ENCODE assay signal across 14 cellular contexts in genomic region chr5:123951204-123951977, GRCh38.
A peak's percentile ranks its signal among the peaks of the same experiment; 100 is the strongest.
DNase-seq lines count a peak whose midpoint lies in the region; ATAC-seq and TF ChIP-seq lines count a peak whose summit lies in the region.
"Had no signal": no experiment of that assay in that cellular context is flagged by ENCODE, and none has a peak within 500 bp of the region (broad histone marks: within the 10 kb centered on the region; RNA-seq: fewer than 3 reads in every experiment).

No MANE protein-coding gene starts in this region.

- POLR2A ChIA-PET in OCI-LY7 (lab: Charles Lee), result interaction anchor here (1.0 kb wide), 1 partner anchor 17 kb away, joined by 4 read pairs; no protein-coding TSS in a partner anchor

- TF ChIP-seq CTCF in HFF-Myc (IDR thresholded peaks at IDR 0.05; ENCODE audit: low read depth, low read length, missing control alignments) (no peak), OCI-LY7 (conservative IDR thresholded peaks at IDR 0.05; ENCODE audit: low read length) (no peak)

- no peaks in the 10 kb centered on the region for H3K36me3 ChIP-seq in OCI-LY7 (ENCODE audit: insufficient read depth, low read length)

- DNase-seq in A172 (ENCODE audit: low spot score) (peak; percentile 94), HFF-Myc (ENCODE audit: extremely low read depth, low read depth) (peak; percentile 79), SW480 (ENCODE audit: low spot score) (peak; percentile 83), fibroblast of the conjunctiva (ENCODE audit: low read depth) (peak; percentile 85), OCI-LY7 (ENCODE audit: low spot score) (no peak), dermis blood vessel endothelial cell (no peak), anterior cingulate cortex (lab: John Stamatoyannopoulos, UW) (no peak)
- DNase-seq: activated effector memory CD4-positive, alpha-beta T cell treated with anti-CD3 and anti-CD28 coated beads, Interleukin-2, amount 50 U/mL, for 16 hours; AML-193; islet precursor cell; NCI-H1694 treated with DMSO at 0.1 percent for 48 hours; stimulated activated CD4-positive, alpha-beta T cell treated with anti-CD3 and anti-CD28 coated beads, Interleukin-2, amount 100 ng/mL, for 48 hours had no signal

- no peak overlapping the region for H3K4me2 ChIP-seq in OCI-LY7 (ENCODE audit: low read length)
- H3K4me2 ChIP-seq: PC-9 had no signal

- H2AFZ ChIP-seq in OCI-LY7 (ENCODE audit: low read length), result no peak overlapping the region
- H2AFZ ChIP-seq: PC-9 had no signal

- H3K9me2 ChIP-seq in OCI-LY7 (ENCODE audit: insufficient read depth, low read length), result no peaks in the 10 kb centered on the region

- H4K20me1 ChIP-seq in OCI-LY7 (ENCODE audit: insufficient read depth, low read length), result no peaks in the 10 kb centered on the region

- CTCF ChIA-PET in OCI-LY7 (lab: Charles Lee; ENCODE audit: unreplicated experiment), result no interaction called here

- H3K9me3 ChIP-seq in OCI-LY7 (ENCODE audit: low read length), result no peaks in the 10 kb centered on the region

- intact Hi-C loops in OCI-LY7 (cut with micrococcal nuclease; ENCODE audit: unreplicated experiment), result no loop called here

- no peaks in the 10 kb centered on the region for H3K4me1 ChIP-seq in OCI-LY7 (ENCODE audit: insufficient read depth, low read length, poor library complexity, severe bottlenecking)

- BruUV-seq in OCI-LY7 (replicated peaks; lab: Mats Ljungman, UMichigan), result no TSS peak

- H3K27ac ChIP-seq in OCI-LY7 (ENCODE audit: low read depth, low read length, poor library complexity, severe bottlenecking), result no peak overlapping the region
- H3K27ac ChIP-seq: PC-9 had no signal

- no peak overlapping the region for H3K4me3 ChIP-seq in HFF-Myc (replicated peaks; ENCODE audit: low read depth, low read length)
- H3K4me3 ChIP-seq in OCI-LY7 (ENCODE audit: low read depth, low read length, poor library complexity, severe bottlenecking), result no peak overlapping the region
- H3K4me3 ChIP-seq: PC-9 had no signal

- ATAC-seq in GM18907 (IDR thresholded peaks at IDR 0.05; ENCODE audit: unreplicated experiment), result no peak

- H3K79me2 ChIP-seq in OCI-LY7 (ENCODE audit: insufficient read depth, low read depth, low read length), result no peaks in the 10 kb centered on the region

Comparison
In these comparisons a context has a peak if more than half of its experiments do, and no peak if none do; other contexts are left out.
1. DNase-seq: peak in A172 (single experiment), HFF-Myc (single experiment), SW480 (single experiment) and fibroblast of the conjunctiva (single experiment); none in OCI-LY7 (single experiment), dermis blood vessel endothelial cell (single experiment) and anterior cingulate cortex (0 of 58).